ENCODE assay signal across 1 cellular context in genomic region chr7:137881607-137882260, GRCh38.
TF ChIP-seq lines count a peak whose summit lies in the region.

No MANE protein-coding gene starts in this region.

TF ChIP-seq in K562, 482 proteins besides CTCF, POLR2A, EP300 and RAD21 (continued from another document):
- TF ChIP-seq VEZF1 (CRISPR knock-in tag; IDR thresholded peaks at IDR 0.05) (peak; percentile 13; the same call in 1 of the 2 replicates), MAX (CRISPR knock-in tag; IDR thresholded peaks at IDR 0.05) (no peak), HIVEP1 (CRISPR knock-in tag; IDR thresholded peaks at IDR 0.05) (no peak), ZNF76 (CRISPR knock-in tag; IDR thresholded peaks at IDR 0.05; ENCODE audit: borderline replicate concordance) (no peak), KAT8 (IDR thresholded peaks at IDR 0.05; ENCODE audit: low read depth) (no peak), HEY1 (CRISPR knock-in tag; IDR thresholded peaks at IDR 0.05; ENCODE audit: borderline replicate concordance) (no peak), ZBTB5 (IDR thresholded peaks at IDR 0.05) (no peak), EP400 (IDR thresholded peaks at IDR 0.05) (peak; percentile 31; the same call in 1 of the 2 replicates), TCF7L2 (IDR thresholded peaks at IDR 0.05; ENCODE audit: low read depth, low read length) (no peak), E2F3 (CRISPR knock-in tag; IDR thresholded peaks at IDR 0.05) (no peak), ZBTB33 (CRISPR knock-in tag; IDR thresholded peaks at IDR 0.05) (0 out of 2 replicates have a peak, but pooled peaks have one; percentile 13)
- TF ChIP-seq, protein P1, sequence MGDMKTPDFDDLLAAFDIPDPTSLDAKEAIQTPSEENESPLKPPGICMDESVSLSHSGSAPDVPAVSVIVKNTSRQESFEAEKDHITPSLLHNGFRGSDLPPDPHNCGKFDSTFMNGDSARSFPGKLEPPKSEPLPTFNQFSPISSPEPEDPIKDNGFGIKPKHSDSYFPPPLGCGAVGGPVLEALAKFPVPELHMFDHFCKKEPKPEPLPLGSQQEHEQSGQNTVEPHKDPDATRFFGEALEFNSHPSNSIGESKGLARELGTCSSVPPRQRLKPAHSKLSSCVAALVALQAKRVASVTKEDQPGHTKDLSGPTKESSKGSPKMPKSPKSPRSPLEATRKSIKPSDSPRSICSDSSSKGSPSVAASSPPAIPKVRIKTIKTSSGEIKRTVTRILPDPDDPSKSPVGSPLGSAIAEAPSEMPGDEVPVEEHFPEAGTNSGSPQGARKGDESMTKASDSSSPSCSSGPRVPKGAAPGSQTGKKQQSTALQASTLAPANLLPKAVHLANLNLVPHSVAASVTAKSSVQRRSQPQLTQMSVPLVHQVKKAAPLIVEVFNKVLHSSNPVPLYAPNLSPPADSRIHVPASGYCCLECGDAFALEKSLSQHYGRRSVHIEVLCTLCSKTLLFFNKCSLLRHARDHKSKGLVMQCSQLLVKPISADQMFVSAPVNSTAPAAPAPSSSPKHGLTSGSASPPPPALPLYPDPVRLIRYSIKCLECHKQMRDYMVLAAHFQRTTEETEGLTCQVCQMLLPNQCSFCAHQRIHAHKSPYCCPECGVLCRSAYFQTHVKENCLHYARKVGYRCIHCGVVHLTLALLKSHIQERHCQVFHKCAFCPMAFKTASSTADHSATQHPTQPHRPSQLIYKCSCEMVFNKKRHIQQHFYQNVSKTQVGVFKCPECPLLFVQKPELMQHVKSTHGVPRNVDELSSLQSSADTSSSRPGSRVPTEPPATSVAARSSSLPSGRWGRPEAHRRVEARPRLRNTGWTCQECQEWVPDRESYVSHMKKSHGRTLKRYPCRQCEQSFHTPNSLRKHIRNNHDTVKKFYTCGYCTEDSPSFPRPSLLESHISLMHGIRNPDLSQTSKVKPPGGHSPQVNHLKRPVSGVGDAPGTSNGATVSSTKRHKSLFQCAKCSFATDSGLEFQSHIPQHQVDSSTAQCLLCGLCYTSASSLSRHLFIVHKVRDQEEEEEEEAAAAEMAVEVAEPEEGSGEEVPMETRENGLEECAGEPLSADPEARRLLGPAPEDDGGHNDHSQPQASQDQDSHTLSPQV (IDR thresholded peaks at IDR 0.05): 0 out of 2 replicates have a peak, but pooled peaks have one; percentile 49
- TF ChIP-seq, protein P2, sequence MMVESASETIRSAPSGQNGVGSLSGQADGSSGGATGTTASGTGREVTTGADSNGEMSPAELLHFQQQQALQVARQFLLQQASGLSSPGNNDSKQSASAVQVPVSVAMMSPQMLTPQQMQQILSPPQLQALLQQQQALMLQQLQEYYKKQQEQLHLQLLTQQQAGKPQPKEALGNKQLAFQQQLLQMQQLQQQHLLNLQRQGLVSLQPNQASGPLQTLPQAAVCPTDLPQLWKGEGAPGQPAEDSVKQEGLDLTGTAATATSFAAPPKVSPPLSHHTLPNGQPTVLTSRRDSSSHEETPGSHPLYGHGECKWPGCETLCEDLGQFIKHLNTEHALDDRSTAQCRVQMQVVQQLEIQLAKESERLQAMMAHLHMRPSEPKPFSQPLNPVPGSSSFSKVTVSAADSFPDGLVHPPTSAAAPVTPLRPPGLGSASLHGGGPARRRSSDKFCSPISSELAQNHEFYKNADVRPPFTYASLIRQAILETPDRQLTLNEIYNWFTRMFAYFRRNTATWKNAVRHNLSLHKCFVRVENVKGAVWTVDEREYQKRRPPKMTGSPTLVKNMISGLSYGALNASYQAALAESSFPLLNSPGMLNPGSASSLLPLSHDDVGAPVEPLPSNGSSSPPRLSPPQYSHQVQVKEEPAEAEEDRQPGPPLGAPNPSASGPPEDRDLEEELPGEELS (CRISPR knock-in tag; IDR thresholded peaks at IDR 0.05; ENCODE audit: borderline replicate concordance): 0 out of 2 replicates have a peak, but pooled peaks have one; percentile 4
